Comparison of ENCODE assay signal across 10 cellular contexts in genomic region chr19:18999896-19000620, GRCh38. TPM values are rescaled to one million over a fixed set of nuclear protein-coding genes. Genes with fewer than 3 reads are reported as not detected.
A peak's percentile ranks its signal among the peaks of the same experiment; 100 is the strongest.
DNase-seq lines count a peak whose midpoint lies in the region; ATAC-seq and TF ChIP-seq lines count a peak whose summit lies in the region.
"Had no signal": no experiment of that assay in that cellular context is flagged by ENCODE, and none has a peak within 500 bp of the region (broad histone marks: within the 10 kb centered on the region; RNA-seq: fewer than 3 reads in every experiment).

No MANE protein-coding gene starts in this region.

- no peak overlapping the region for H3K27ac ChIP-seq in H9 (ENCODE audit: insufficient read length, low read depth, low read length)
- H3K27ac ChIP-seq: transverse colon had no signal

- no peak overlapping the region for H2BK15ac ChIP-seq in H9 (ENCODE audit: low read depth, low read length)

- peak overlapping the region in 1 of 3 experiments; percentile 31; a peak in 2 of 7 replicates for H3K27ac Mint-ChIP-seq in H9

- no peaks in the 10 kb centered on the region for H3K23me2 ChIP-seq in H9 (ENCODE audit: insufficient read length, low read depth, low read length, poor library complexity, severe bottlenecking)

- no peak overlapping the region for H2AK5ac ChIP-seq in H9 (ENCODE audit: insufficient read length, low read length)

- TF ChIP-seq CTCF in BE2C (IDR thresholded peaks at IDR 0.05; ENCODE audit: low read depth, low read length) (peak; percentile 38), H9 (conservative IDR thresholded peaks at IDR 0.05) (peak; percentile 49)

- no peak overlapping the region for H3K56ac ChIP-seq in H9 (ENCODE audit: insufficient read length, low read depth, low read length)

- H3K23ac ChIP-seq in H9 (ENCODE audit: insufficient read length, low read depth, low read length), result no peak overlapping the region

- no peak overlapping the region for H3T11ph ChIP-seq in H9 (ENCODE audit: low read length)

- peaks cover 44 to 79% (median 71%) of the 10 kb centered on the region in 3 experiments for H3K36me3 Mint-ChIP-seq in H9 (ENCODE audit: insufficient read depth in 1 of 3, low read depth in 3 of 3)

- H3K27me3 Mint-ChIP-seq in H9 (ENCODE audit: low read depth), result no peaks in the 10 kb centered on the region; the same call in 1 of the 2 replicates

- H4K20me1 ChIP-seq in H9 (ENCODE audit: control insufficient read depth, insufficient read depth, insufficient read length), result no peaks in the 10 kb centered on the region

- H3K18ac ChIP-seq in H9 (ENCODE audit: insufficient read length, low read depth, low read length), result no peak overlapping the region

- H2BK20ac ChIP-seq in H9 (ENCODE audit: low read depth, low read length, poor library complexity, severe bottlenecking), result no peak overlapping the region

- H3K36me3 ChIP-seq in BE2C (peaks cover 57% of the 10 kb centered on the region), HAP-1 (replicated peaks) (peaks cover 76% of the 10 kb centered on the region)

- H3K4me3 Mint-ChIP-seq in H9, result no peak overlapping the region

- H3K9me3 Mint-ChIP-seq in H9, result no peaks in the 10 kb centered on the region

- in situ Hi-C loops in HAP-1 (cut with MboI; ENCODE audit: low sequenced_read_pairs), result no loop called here

- H4K91ac ChIP-seq in H9 (ENCODE audit: insufficient read length, low read depth, low read length), result no peak overlapping the region

- no peak overlapping the region for H3K4ac ChIP-seq in H9 (ENCODE audit: low read depth, low read length)

- H3K14ac ChIP-seq in H9 (ENCODE audit: insufficient read depth, low read length), result no peak overlapping the region

- no peak overlapping the region for H2AFZ ChIP-seq in H9 (ENCODE audit: low read length)

- no peak for ATAC-seq in HG03439 (IDR thresholded peaks at IDR 0.05; ENCODE audit: unreplicated experiment)

- peaks cover 8 to 20% of the 10 kb centered on the region in 2 experiments for H3K4me1 Mint-ChIP-seq in H9

- no peak overlapping the region for H3K4me2 ChIP-seq in H9 (ENCODE audit: insufficient read depth, insufficient read length, low read length)

- DNase-seq in BE2C (no peak), H9 (no peak), astrocyte of the hippocampus (ENCODE audit: low read depth, low spot score) (peak; percentile 39), kidney tubule cell (ENCODE audit: low spot score) (peak; percentile 11), EL (no peak), OCI-M2 (lab: John Stamatoyannopoulos, UW; ENCODE audit: unreplicated experiment) (no peak), HAP-1 (ENCODE audit: low spot score in 2 of 2) (no peak)
- DNase-seq: transverse colon had no signal

- WGBS in H9 (ENCODE audit: extremely low coverage, insufficient read length, low lambda C conversion rate), result no CpG with 5 or more reads among the region's 11 CpGs

- H2BK12ac ChIP-seq in H9 (ENCODE audit: insufficient read length, low read depth, low read length), result no peak overlapping the region

- no peak overlapping the region for H2BK120ac ChIP-seq in H9 (ENCODE audit: low read depth, low read length, poor library complexity, severe bottlenecking)

- H3K79me1 ChIP-seq in H9 (ENCODE audit: insufficient read depth, low read depth, low read length, poor library complexity, severe bottlenecking), result no peaks in the 10 kb centered on the region

- no peaks in the 10 kb centered on the region for H3K79me2 ChIP-seq in H9 (ENCODE audit: insufficient read depth, low read length)

- no peak overlapping the region for H3K9ac ChIP-seq in H9 (ENCODE audit: extremely low read depth, insufficient read length, low read length)

- H3K9me3 ChIP-seq in BE2C (no peaks in the 10 kb centered on the region), H9 (ENCODE audit: control insufficient read depth, low read depth, low read length) (no peaks in the 10 kb centered on the region), HAP-1 (no peaks in the 10 kb centered on the region)
- H3K9me3 ChIP-seq: transverse colon had no signal

- no peak overlapping the region for H2BK5ac ChIP-seq in H9 (ENCODE audit: insufficient read length, low read length)

- no peaks in the 10 kb centered on the region; the same call in 1 of the 2 replicates for H3K4me1 ChIP-seq in BE2C
- H3K4me1 ChIP-seq in H9 (ENCODE audit: insufficient read depth, low read length), result no peaks in the 10 kb centered on the region
- no peaks in the 10 kb centered on the region for H3K4me1 ChIP-seq in HAP-1
- H3K4me1 ChIP-seq: transverse colon had no signal

- H3K4me3 ChIP-seq in BE2C (ENCODE audit: low read depth, low read length), result no peak overlapping the region
- no peak overlapping the region for H3K4me3 ChIP-seq in HAP-1
- H3K4me3 ChIP-seq: lung, transverse colon had no signal

- H3K27me3 ChIP-seq in BE2C (no peaks in the 10 kb centered on the region), H9 (ENCODE audit: insufficient read depth, low read length) (no peaks in the 10 kb centered on the region), HAP-1 (ENCODE audit: low read depth) (no peaks in the 10 kb centered on the region)
- H3K27me3 ChIP-seq: transverse colon had no signal

- H4K5ac ChIP-seq in H9 (ENCODE audit: insufficient read length, low read depth, low read length), result no peak overlapping the region

- H4K8ac ChIP-seq in H9 (replicated peaks; ENCODE audit: insufficient read length, low read depth, low read length), result no peak overlapping the region

RNA-seq across cellular contexts. Expression of gene SUGP2, which starts 33.3 kb away (rescaled TPM):
- 101 TPM for polyA plus RNA-seq in BE2C (2012; ENCODE audit: insufficient read depth, insufficient read length, low read depth)
- total RNA-seq in H9 (2021), result 95.2 and 102 TPM in 2 replicates

RNA-seq across cellular contexts. Expression of gene ARMC6, which starts 33.3 kb away (rescaled TPM):
- 157 TPM for polyA plus RNA-seq in BE2C (2012; ENCODE audit: insufficient read depth, insufficient read length, low read depth)
- total RNA-seq in H9 (2021), result 66.5 and 69.0 TPM in 2 replicates

RNA-seq across cellular contexts. Expression of gene HOMER3, which starts 59.0 kb away (rescaled TPM):
- polyA plus RNA-seq in BE2C (2012; ENCODE audit: insufficient read depth, insufficient read length, low read depth), result 3.1 TPM
- 19.6 and 20.2 TPM in 2 replicates for total RNA-seq in H9 (2021)

Comparison
In these comparisons a context has a peak if more than half of its experiments do, and no peak if none do; other contexts are left out.
1. DNase-seq: peak in astrocyte of the hippocampus (single experiment) and kidney tubule cell (single experiment); none in BE2C (single experiment), H9 (single experiment), EL (single experiment), OCI-M2 (single experiment) and HAP-1 (0 of 2).